In genomic region chr22:49208003-49208402, GRCh38 we compare ENCODE assay signal across 19 cellular contexts.
DNase-seq lines count a peak whose midpoint lies in the region; ATAC-seq and TF ChIP-seq lines count a peak whose summit lies in the region.
"Had no signal": no experiment of that assay in that cellular context is flagged by ENCODE, and none has a peak within 500 bp of the region (broad histone marks: within the 10 kb centered on the region; RNA-seq: fewer than 3 reads in every experiment).

No MANE protein-coding gene starts in this region.

- ATAC-seq in HG03469 (IDR thresholded peaks at IDR 0.05; ENCODE audit: unreplicated experiment), result no peak

- H3K4me3 ChIP-seq in osteoblast (ENCODE audit: insufficient read depth, low read length), result no peak overlapping the region
- H3K4me3 ChIP-seq in A673 (ENCODE audit: low read depth, low read length, poor library complexity, severe bottlenecking), result no peak overlapping the region

- BruUV-seq in A673 (replicated peaks; lab: Mats Ljungman, UMichigan), result no TSS peak

- H3K4me2 ChIP-seq in osteoblast (ENCODE audit: insufficient read depth, low read length), result no peak overlapping the region

- H3K4me3 Mint-ChIP-seq in type B pancreatic cell, result no peak overlapping the region
- H3K4me3 Mint-ChIP-seq: CD8-positive, alpha-beta memory T cell had no signal

- no peaks in the 10 kb centered on the region for H3K79me2 ChIP-seq in osteoblast (ENCODE audit: insufficient read depth, low read length)

- TF ChIP-seq CTCF in osteoblast (IDR thresholded peaks at IDR 0.05; ENCODE audit: extremely low read depth, low read depth, low read length) (no peak), type B pancreatic cell (conservative IDR thresholded peaks at IDR 0.05) (no peak), A673 (conservative IDR thresholded peaks at IDR 0.05; ENCODE audit: low read depth, low read length) (no peak)

- no peak overlapping the region for H2AFZ ChIP-seq in osteoblast (ENCODE audit: low read length)

- CTCF ChIA-PET in A673 (lab: Charles Lee), result no interaction called here

- H3K27me3 ChIP-seq in osteoblast (ENCODE audit: insufficient read depth, low read length) (no peaks in the 10 kb centered on the region), A673 (replicated peaks; ENCODE audit: insufficient read depth, low read depth, low read length, poor library complexity) (no peaks in the 10 kb centered on the region)

- peak; percentile 26 for DNase-seq in activated CD8-positive, alpha-beta memory T cell treated with anti-CD3 and anti-CD28 coated beads for 24 hours
- no peak for DNase-seq in activated CD8-positive, alpha-beta memory T cell treated with anti-CD3 and anti-CD28 coated beads, Interleukin-2, amount 50 U/mL, for 4 hours
- DNase-seq in activated CD8-positive, alpha-beta memory T cell treated with anti-CD3 and anti-CD28 coated beads, Interleukin-2, amount 50 U/mL, for 48 hours, result peak; percentile 6
- DNase-seq in osteoblast (ENCODE audit: insufficient read length, low spot score, missing footprints) (peak; percentile 48), type B pancreatic cell (ENCODE audit: extremely low spot score, unreplicated experiment) (peak; percentile 49), A673 (ENCODE audit: low spot score) (no peak), amygdala (lab: John Stamatoyannopoulos, UW) (no peak)
- DNase-seq: 8988T; CD8-positive, alpha-beta memory T cell; DMS79 treated with DMSO at 0.1 percent for 48 hours; GOT3; KG1; NCI-H1436; NCI-H2029; NCI-H2171; NCI-H446 treated with DMSO at 0.1 percent for 48 hours; NK-92 treated with Interleukin-12 subunit alpha and Interleukin-12 subunit beta, amount 100 ng/mL, for 24 hours; SIG-M5 had no signal

- no peaks in the 10 kb centered on the region for H3K36me3 ChIP-seq in osteoblast (ENCODE audit: insufficient read depth, low read length)
- no peaks in the 10 kb centered on the region for H3K36me3 ChIP-seq in A673 (ENCODE audit: insufficient read depth, low read length, poor library complexity, severe bottlenecking)

- H3K9me3 Mint-ChIP-seq in type B pancreatic cell, result no peaks in the 10 kb centered on the region
- H3K9me3 Mint-ChIP-seq: CD8-positive, alpha-beta memory T cell had no signal

- H3K4me1 ChIP-seq in osteoblast (ENCODE audit: insufficient read depth, low read length) (no peaks in the 10 kb centered on the region), A673 (ENCODE audit: insufficient read depth, low read length, poor library complexity, severe bottlenecking) (peaks cover 24% of the 10 kb centered on the region)

- no peaks in the 10 kb centered on the region for H3K36me3 Mint-ChIP-seq in type B pancreatic cell
- H3K36me3 Mint-ChIP-seq: CD8-positive, alpha-beta memory T cell had no signal

- intact Hi-C loops in A673 (cut with micrococcal nuclease; ENCODE audit: unreplicated experiment), result no loop called here

- no peaks in the 10 kb centered on the region for H3K4me1 Mint-ChIP-seq in type B pancreatic cell (ENCODE audit: unreplicated experiment)
- H3K4me1 Mint-ChIP-seq: CD8-positive, alpha-beta memory T cell had no signal

- POLR2A ChIA-PET in A673 (lab: Charles Lee; ENCODE audit: low non-redundant PET), result no interaction called here

- H3K27ac ChIP-seq in osteoblast (ENCODE audit: low read depth, low read length) (no peak overlapping the region), A673 (ENCODE audit: low read depth, low read length, poor library complexity, severe bottlenecking) (no peak overlapping the region)

- H4K20me1 ChIP-seq in osteoblast (ENCODE audit: insufficient read depth, low read length), result no peaks in the 10 kb centered on the region

- no peak overlapping the region for H3K27ac Mint-ChIP-seq in type B pancreatic cell
- H3K27ac Mint-ChIP-seq: CD8-positive, alpha-beta memory T cell had no signal

- peaks cover 5% of the 10 kb centered on the region for H3K27me3 Mint-ChIP-seq in type B pancreatic cell

- H3K9me3 ChIP-seq in osteoblast (ENCODE audit: low read depth, low read length) (no peaks in the 10 kb centered on the region), A673 (ENCODE audit: low read depth, low read length, poor library complexity, severe bottlenecking) (no peaks in the 10 kb centered on the region)

Comparison
In these comparisons a context has a peak if more than half of its experiments do, and no peak if none do; other contexts are left out.
1. DNase-seq: peak in activated CD8-positive, alpha-beta memory T cell treated with anti-CD3 and anti-CD28 coated beads for 24 hours (single experiment), activated CD8-positive, alpha-beta memory T cell treated with anti-CD3 and anti-CD28 coated beads, Interleukin-2, amount 50 U/mL, for 48 hours (single experiment), osteoblast (single experiment) and type B pancreatic cell (single experiment); none in activated CD8-positive, alpha-beta memory T cell treated with anti-CD3 and anti-CD28 coated beads, Interleukin-2, amount 50 U/mL, for 4 hours (single experiment), A673 (single experiment) and amygdala (0 of 56).